ENCODE assay signal across 34 cellular contexts in the genomic region with DNA sequence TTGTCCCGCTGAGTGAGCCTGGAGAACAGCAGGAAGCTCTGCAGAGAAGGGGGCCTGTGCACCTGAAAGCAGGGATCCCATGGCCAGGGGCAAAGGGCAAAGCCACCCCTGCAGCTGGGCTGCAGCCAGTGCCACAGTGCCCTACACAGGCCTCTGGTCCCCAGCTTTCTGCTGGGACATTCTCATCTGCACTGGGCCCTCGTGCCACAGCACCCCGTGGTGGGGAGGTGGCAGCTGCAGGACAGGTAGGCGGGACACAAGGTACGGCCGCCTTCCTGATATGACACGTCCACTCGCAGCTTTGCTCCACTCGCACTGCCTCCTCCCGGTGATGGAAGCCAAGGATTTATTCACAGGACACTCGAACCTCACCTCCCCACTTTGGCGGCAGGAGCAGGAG. TPM values are rescaled to one million over a fixed set of nuclear protein-coding genes. Genes with fewer than 3 reads are reported as not detected.
"Had no signal": no experiment of that assay in that cellular context is flagged by ENCODE, and none has a peak within 500 bp of the region (broad histone marks: within the 10 kb centered on the region; RNA-seq: fewer than 3 reads in every experiment).

No MANE protein-coding gene starts in this region.

- H3K36me3 Mint-ChIP-seq: activated CD8-positive, alpha-beta memory T cell treated with anti-CD3 and anti-CD28 coated beads, Interleukin-2, amount 10 ng/mL, durations not matched to agents 7 days and 5 days had no signal

- H3K9me3 ChIP-seq: ascending aorta had no signal

- ATAC-seq: activated CD8-positive, alpha-beta memory T cell treated with anti-CD3 and anti-CD28 coated beads, Interleukin-2, amount 10 ng/mL, durations not matched to agents 7 days and 5 days; activated CD8-positive, alpha-beta T cell treated with anti-CD3 and anti-CD28 coated beads, Interleukin-2, amount 10 ng/mL, durations not matched to agents 7 days and 5 days; activated naive CD8-positive, alpha-beta T cell treated with anti-CD3 and anti-CD28 coated beads, Interleukin-2, amount 50 U/mL, for 24 hours; T-cell; T-helper 17 cell had no signal

- H3K27me3 Mint-ChIP-seq: activated B cell treated with CpG ODN at 0.5 μM for 24 hours; activated CD4-positive, alpha-beta memory T cell treated with anti-CD3 and anti-CD28 coated beads, Interleukin-2, amount 10 ng/mL, durations not matched to agents 7 days and 5 days; activated CD4-positive, alpha-beta T cell treated with anti-CD3 and anti-CD28 coated beads, Interleukin-2, amount 10 ng/mL, durations not matched to agents 24 days and 14 days; activated CD8-positive, alpha-beta memory T cell treated with anti-CD3 and anti-CD28 coated beads, Interleukin-2, amount 10 ng/mL, durations not matched to agents 7 days and 5 days; activated naive CD4-positive, alpha-beta T cell treated with anti-CD3 and anti-CD28 coated beads, Interleukin-2, amount 10 ng/mL, durations not matched to agents 7 days and 5 days; activated naive CD4-positive, alpha-beta T cell treated with anti-CD3 and anti-CD28 coated beads, Interleukin-2, amount 50 U/mL, for 24 hours; activated naive CD8-positive, alpha-beta T cell; activated naive CD8-positive, alpha-beta T cell treated with anti-CD3 and anti-CD28 coated beads, Interleukin-2, amount 10 ng/mL, durations not matched to agents 7 days and 5 days; activated naive CD8-positive, alpha-beta T cell treated with anti-CD3 and anti-CD28 coated beads, Interleukin-2, amount 50 U/mL, for 24 hours; activated T-cell treated with anti-CD3 and anti-CD28 coated beads, Interleukin-2, amount 50 U/mL, for 24 hours; brain; T-cell; T-helper 17 cell had no signal

- FAIRE-seq: bronchial epithelial cell, TTC549 had no signal

- H3K27ac ChIP-seq: ascending aorta, cardiac muscle cell, VCaP had no signal

- H3K4me3 Mint-ChIP-seq: activated B cell treated with CpG ODN at 0.5 μM for 24 hours; activated CD4-positive, alpha-beta memory T cell treated with anti-CD3 and anti-CD28 coated beads, Interleukin-2, amount 10 ng/mL, durations not matched to agents 7 days and 5 days; activated CD4-positive, alpha-beta T cell treated with anti-CD3 and anti-CD28 coated beads, Interleukin-2, amount 10 ng/mL, durations not matched to agents 24 days and 14 days; activated CD8-positive, alpha-beta memory T cell treated with anti-CD3 and anti-CD28 coated beads, Interleukin-2, amount 10 ng/mL, durations not matched to agents 7 days and 5 days; activated CD8-positive, alpha-beta T cell treated with anti-CD3 and anti-CD28 coated beads, Interleukin-2, amount 10 ng/mL, durations not matched to agents 7 days and 5 days; activated naive CD4-positive, alpha-beta T cell treated with anti-CD3 and anti-CD28 coated beads, Interleukin-2, amount 10 ng/mL, durations not matched to agents 7 days and 5 days; activated naive CD4-positive, alpha-beta T cell treated with anti-CD3 and anti-CD28 coated beads, Interleukin-2, amount 50 U/mL, for 24 hours; activated naive CD8-positive, alpha-beta T cell; activated naive CD8-positive, alpha-beta T cell treated with anti-CD3 and anti-CD28 coated beads, Interleukin-2, amount 10 ng/mL, durations not matched to agents 7 days and 5 days; activated naive CD8-positive, alpha-beta T cell treated with anti-CD3 and anti-CD28 coated beads, Interleukin-2, amount 50 U/mL, for 24 hours; activated T-cell treated with anti-CD3 and anti-CD28 coated beads, Interleukin-2, amount 50 U/mL, for 24 hours; T-cell; T-helper 17 cell; T-helper 2 cell treated with Interferon-gamma antibody and Interleukin-4, amounts not matched to agents 5 μg/mL and 100 μg/mL, for 36 hours had no signal

- H3K4me1 Mint-ChIP-seq: activated B cell treated with CpG ODN at 0.5 μM for 24 hours; activated CD4-positive, alpha-beta memory T cell treated with anti-CD3 and anti-CD28 coated beads, Interleukin-2, amount 10 ng/mL, durations not matched to agents 7 days and 5 days; activated CD4-positive, alpha-beta T cell treated with anti-CD3 and anti-CD28 coated beads, Interleukin-2, amount 10 ng/mL, durations not matched to agents 24 days and 14 days; activated CD8-positive, alpha-beta memory T cell treated with anti-CD3 and anti-CD28 coated beads, Interleukin-2, amount 10 ng/mL, durations not matched to agents 7 days and 5 days; activated naive CD4-positive, alpha-beta T cell treated with anti-CD3 and anti-CD28 coated beads, Interleukin-2, amount 10 ng/mL, durations not matched to agents 7 days and 5 days; activated naive CD4-positive, alpha-beta T cell treated with anti-CD3 and anti-CD28 coated beads, Interleukin-2, amount 50 U/mL, for 24 hours; activated naive CD8-positive, alpha-beta T cell treated with anti-CD3 and anti-CD28 coated beads, Interleukin-2, amount 10 ng/mL, durations not matched to agents 7 days and 5 days; activated naive CD8-positive, alpha-beta T cell treated with anti-CD3 and anti-CD28 coated beads, Interleukin-2, amount 50 U/mL, for 24 hours; T-cell had no signal

- H3K4me1 ChIP-seq: ascending aorta had no signal

- H3K27ac Mint-ChIP-seq: activated B cell treated with CpG ODN at 0.5 μM for 24 hours; activated CD4-positive, alpha-beta memory T cell treated with anti-CD3 and anti-CD28 coated beads, Interleukin-2, amount 10 ng/mL, durations not matched to agents 7 days and 5 days; activated CD4-positive, alpha-beta T cell treated with anti-CD3 and anti-CD28 coated beads, Interleukin-2, amount 10 ng/mL, durations not matched to agents 24 days and 14 days; activated CD8-positive, alpha-beta memory T cell treated with anti-CD3 and anti-CD28 coated beads, Interleukin-2, amount 10 ng/mL, durations not matched to agents 7 days and 5 days; activated CD8-positive, alpha-beta T cell treated with anti-CD3 and anti-CD28 coated beads, Interleukin-2, amount 10 ng/mL, durations not matched to agents 7 days and 5 days; activated naive CD4-positive, alpha-beta T cell treated with anti-CD3 and anti-CD28 coated beads, Interleukin-2, amount 10 ng/mL, durations not matched to agents 7 days and 5 days; activated naive CD4-positive, alpha-beta T cell treated with anti-CD3 and anti-CD28 coated beads, Interleukin-2, amount 50 U/mL, for 24 hours; activated naive CD8-positive, alpha-beta T cell; activated naive CD8-positive, alpha-beta T cell treated with anti-CD3 and anti-CD28 coated beads, Interleukin-2, amount 10 ng/mL, durations not matched to agents 7 days and 5 days; activated naive CD8-positive, alpha-beta T cell treated with anti-CD3 and anti-CD28 coated beads, Interleukin-2, amount 50 U/mL, for 24 hours; activated T-cell treated with anti-CD3 and anti-CD28 coated beads, Interleukin-2, amount 50 U/mL, for 24 hours; activated T-helper 2 cell treated with anti-CD3 and anti-CD28 coated beads, Interferon-gamma antibody, Interleukin-2, Interleukin-4, amounts not matched to agents 10 μg/mL and 5 μg/mL and 100 μg/mL, durations not matched to agents 14 hours and 24 hours and 36 hours; T-cell; T-helper 17 cell; T-helper 2 cell treated with Interferon-gamma antibody and Interleukin-4, amounts not matched to agents 5 μg/mL and 100 μg/mL, for 36 hours had no signal

- H3K27me3 ChIP-seq: ascending aorta, cardiac muscle cell had no signal

- H3K4me3 ChIP-seq: ascending aorta, cardiac muscle cell had no signal

- H3K36me3 ChIP-seq: cardiac muscle cell had no signal

- DNase-seq: activated B cell treated with CpG ODN at 0.5 μM for 24 hours; activated CD4-positive, alpha-beta memory T cell treated with anti-CD3 and anti-CD28 coated beads, Interleukin-2, amount 10 ng/mL, durations not matched to agents 7 days and 5 days; activated CD4-positive, alpha-beta T cell treated with anti-CD3 and anti-CD28 coated beads for 4 hours; activated CD4-positive, alpha-beta T cell treated with anti-CD3 and anti-CD28 coated beads, Interleukin-2, amount 10 ng/mL, durations not matched to agents 24 days and 14 days; activated CD4-positive, alpha-beta T cell treated with anti-CD3 and anti-CD28 coated beads, Interleukin-2, amount 50 U/mL, for 48 hours; activated CD4-positive, CD25-positive, alpha-beta regulatory T cell treated with anti-CD3 and anti-CD28 coated beads, Interleukin-2, amount 50 U/mL, for 72 hours; activated CD8-positive, alpha-beta memory T cell treated with anti-CD3 and anti-CD28 coated beads for 24 hours; activated CD8-positive, alpha-beta memory T cell treated with anti-CD3 and anti-CD28 coated beads, Interleukin-2, amount 10 ng/mL, durations not matched to agents 7 days and 5 days; activated CD8-positive, alpha-beta memory T cell treated with anti-CD3 and anti-CD28 coated beads, Interleukin-2, amount 50 U/mL, for 48 hours; activated CD8-positive, alpha-beta T cell treated with anti-CD3 and anti-CD28 coated beads, Interleukin-2, amount 10 ng/mL, durations not matched to agents 7 days and 5 days; activated effector memory CD4-positive, alpha-beta T cell treated with Interleukin-2 at 50 U/mL for 16 hours; activated gamma-delta T cell; activated naive CD4-positive, alpha-beta T cell treated with anti-CD3 and anti-CD28 coated beads, Interleukin-2, amount 10 ng/mL, durations not matched to agents 7 days and 5 days; activated naive CD4-positive, alpha-beta T cell treated with Interleukin-2 at 50 U/mL for 16 hours; activated naive CD8-positive, alpha-beta T cell treated with anti-CD3 and anti-CD28 coated beads, Interleukin-2, amount 10 ng/mL, durations not matched to agents 7 days and 5 days; activated naive CD8-positive, alpha-beta T cell treated with anti-CD3 and anti-CD28 coated beads, Interleukin-2, amount 50 U/mL, for 24 hours; activated T-cell treated with anti-CD3 and anti-CD28 coated beads, Interleukin-2, amount 50 U/mL, for 24 hours; activated T-cell treated with anti-CD3 and anti-CD28 coated beads, Interleukin-2, amount 50 U/mL, for 48 hours; amygdala; anterior cingulate cortex; caudate nucleus; T-cell; T-helper 17 cell; T-helper 9 cell had no signal

- H3K9me3 Mint-ChIP-seq: activated B cell treated with CpG ODN at 0.5 μM for 24 hours; activated CD4-positive, alpha-beta memory T cell treated with anti-CD3 and anti-CD28 coated beads, Interleukin-2, amount 10 ng/mL, durations not matched to agents 7 days and 5 days; activated CD4-positive, alpha-beta T cell treated with anti-CD3 and anti-CD28 coated beads, Interleukin-2, amount 10 ng/mL, durations not matched to agents 24 days and 14 days; activated naive CD4-positive, alpha-beta T cell treated with anti-CD3 and anti-CD28 coated beads, Interleukin-2, amount 10 ng/mL, durations not matched to agents 7 days and 5 days; activated naive CD4-positive, alpha-beta T cell treated with anti-CD3 and anti-CD28 coated beads, Interleukin-2, amount 50 U/mL, for 24 hours; activated naive CD8-positive, alpha-beta T cell treated with anti-CD3 and anti-CD28 coated beads, Interleukin-2, amount 10 ng/mL, durations not matched to agents 7 days and 5 days; activated naive CD8-positive, alpha-beta T cell treated with anti-CD3 and anti-CD28 coated beads, Interleukin-2, amount 50 U/mL, for 24 hours; activated T-cell treated with anti-CD3 and anti-CD28 coated beads, Interleukin-2, amount 50 U/mL, for 24 hours; activated T-helper 2 cell treated with anti-CD3 and anti-CD28 coated beads, Interferon-gamma antibody, Interleukin-2, Interleukin-4, amounts not matched to agents 10 μg/mL and 5 μg/mL and 100 μg/mL, durations not matched to agents 14 hours and 24 hours and 36 hours; T-cell; T-helper 2 cell treated with Interferon-gamma antibody and Interleukin-4, amounts not matched to agents 5 μg/mL and 100 μg/mL, for 36 hours had no signal

RNA-seq across cellular contexts. Expression of a gene that starts 27.2 kb away (rescaled TPM):
- total RNA-seq: activated B cell treated with CpG ODN at 0.5 μM for 24 hours; activated CD4-positive, alpha-beta memory T cell treated with anti-CD3 and anti-CD28 coated beads, Interleukin-2, amount 10 ng/mL, durations not matched to agents 7 days and 5 days; activated CD8-positive, alpha-beta T cell treated with anti-CD3 and anti-CD28 coated beads, Interleukin-2, amount 10 ng/mL, durations not matched to agents 7 days and 5 days; activated naive CD8-positive, alpha-beta T cell treated with anti-CD3 and anti-CD28 coated beads, Interleukin-2, amount 10 ng/mL, durations not matched to agents 7 days and 5 days; ascending aorta; bronchial epithelial cell; cardiac muscle cell; T-cell; T-helper 17 cell had no signal
- polyA plus RNA-seq: cardiac muscle cell had no signal
